ENCODE assay signal across 8 cellular contexts in genomic region chr17:7261377-7262191, GRCh38. TPM values are rescaled to one million over a fixed set of nuclear protein-coding genes. Genes with fewer than 3 reads are reported as not detected.
DNase-seq lines count a peak whose midpoint lies in the region; ATAC-seq, FAIRE-seq and TF ChIP-seq lines count a peak whose summit lies in the region.

No MANE protein-coding gene starts in this region.

- WGBS in K562 (ENCODE audit: insufficient coverage, low coverage, missing lambda C conversion rate) = 88% methylated on average over 16 of the region's 72 CpGs

- peaks cover 23% of the 10 kb centered on the region for H3K27me3 Mint-ChIP-seq in activated CD4-positive, alpha-beta T cell treated with anti-CD3 and anti-CD28 coated beads for 36 hours
- peaks cover 16% of the 10 kb centered on the region for H3K27me3 Mint-ChIP-seq in stimulated activated naive CD8-positive, alpha-beta T cell treated with anti-CD3 and anti-CD28 coated beads, Interleukin-15, Interleukin-2, amounts not matched to agents 100 ng/mL and 50 ng/mL, for 24 hours

- peak; percentile 42 for DNase-seq in activated CD4-positive, alpha-beta T cell treated with anti-CD3 and anti-CD28 coated beads for 36 hours
- DNase-seq in activated CD4-positive, alpha-beta T cell treated with anti-CD3 and anti-CD28 coated beads for 1 hour = no peak
- DNase-seq in K562 (ENCODE audit: extremely low read depth in 1 of 4, low spot score in 3 of 4) (peak in 1 of 4 experiments; percentile 21), kidney (no peak), OCI-M2 (lab: John Stamatoyannopoulos, UW; ENCODE audit: unreplicated experiment) (no peak)

- H3K4me1 Mint-ChIP-seq in activated CD4-positive, alpha-beta T cell treated with anti-CD3 and anti-CD28 coated beads for 36 hours = peaks cover 28% of the 10 kb centered on the region
- H3K4me1 Mint-ChIP-seq in stimulated activated naive CD8-positive, alpha-beta T cell treated with anti-CD3 and anti-CD28 coated beads, Interleukin-15, Interleukin-2, amounts not matched to agents 100 ng/mL and 50 ng/mL, for 24 hours (ENCODE audit: low read depth) = peaks cover 36% of the 10 kb centered on the region

- H3K36me3 Mint-ChIP-seq in activated CD4-positive, alpha-beta T cell treated with anti-CD3 and anti-CD28 coated beads for 36 hours (ENCODE audit: low read depth) = peaks cover 9% of the 10 kb centered on the region
- peaks cover 20% of the 10 kb centered on the region for H3K36me3 Mint-ChIP-seq in stimulated activated naive CD8-positive, alpha-beta T cell treated with anti-CD3 and anti-CD28 coated beads, Interleukin-15, Interleukin-2, amounts not matched to agents 100 ng/mL and 50 ng/mL, for 24 hours (ENCODE audit: low read depth)

- TF ChIP-seq POLR2A in K562 (conservative IDR thresholded peaks at IDR 0.05) = no peak

- peak overlapping the region; percentile 45 for H3K4me3 Mint-ChIP-seq in activated CD4-positive, alpha-beta T cell treated with anti-CD3 and anti-CD28 coated beads for 36 hours
- H3K4me3 Mint-ChIP-seq in stimulated activated naive CD8-positive, alpha-beta T cell treated with anti-CD3 and anti-CD28 coated beads, Interleukin-15, Interleukin-2, amounts not matched to agents 100 ng/mL and 50 ng/mL, for 24 hours = peak overlapping the region; percentile 65

- H3K4me1 ChIP-seq in K562 (replicated peaks in 1 of 2; ENCODE audit: control insufficient read depth in 2 of 2, insufficient read depth in 2 of 2, low read length in 2 of 2) (peaks cover 10 to 35% of the 10 kb centered on the region in 2 experiments; a peak in 4 of 5 replicates), kidney (ENCODE audit: control insufficient read depth in 1 of 2, insufficient read depth in 1 of 2, low read depth in 1 of 2, low read length in 2 of 2) (peaks cover 3 to 21% of the 10 kb centered on the region in 2 donors)

- H3K9me3 ChIP-seq in K562 (replicated peaks; ENCODE audit: control insufficient read depth, insufficient read depth, low read depth, low read length) (no peaks in the 10 kb centered on the region), kidney (ENCODE audit: control insufficient read depth in 1 of 2, low read length in 2 of 2) (no peaks in the 10 kb centered on the region)

- FAIRE-seq in K562 (lab: Jason Lieb, UNC) (no peak), kidney (lab: Jason Lieb, UNC) (no peak)

- no peaks in the 10 kb centered on the region for H3K79me2 ChIP-seq in K562 (ENCODE audit: control insufficient read depth, insufficient read depth, low read length)

- no peaks in the 10 kb centered on the region for H3K9me3 Mint-ChIP-seq in activated CD4-positive, alpha-beta T cell treated with anti-CD3 and anti-CD28 coated beads for 36 hours (ENCODE audit: low read depth)
- no peaks in the 10 kb centered on the region for H3K9me3 Mint-ChIP-seq in stimulated activated naive CD8-positive, alpha-beta T cell treated with anti-CD3 and anti-CD28 coated beads, Interleukin-15, Interleukin-2, amounts not matched to agents 100 ng/mL and 50 ng/mL, for 24 hours

- H3K4me3 ChIP-seq in K562 (no peak overlapping the region), kidney (ENCODE audit: low read length in 2 of 2) (peak overlapping the region; percentile 68 to 74)

- no peaks in the 10 kb centered on the region for H3K9me1 ChIP-seq in K562 (ENCODE audit: control insufficient read depth, insufficient read depth, low read length)

- POLR2A ChIA-PET in activated CD4-positive, alpha-beta T cell treated with anti-CD3 and anti-CD28 coated beads for 36 hours (lab: Charles Lee) = interaction anchor here (0.6 kb wide), 1 partner anchor 14 kb away, joined by 4 read pairs; no protein-coding TSS in a partner anchor
- POLR2A ChIA-PET in K562 (lab: Yijun Ruan, JAX) = no interaction called here

- in situ Hi-C loops in K562 (cut with MboI) = no loop called here

- BruUV-seq in K562 (replicated peaks; lab: Mats Ljungman, UMichigan) = no TSS peak

- ATAC-seq in activated CD4-positive, alpha-beta T cell treated with anti-CD3 and anti-CD28 coated beads for 36 hours = peak; percentile 40
- ATAC-seq in K562 (no peak), GM19452 (IDR thresholded peaks at IDR 0.05; ENCODE audit: unreplicated experiment) (no peak), HG03196 (IDR thresholded peaks at IDR 0.05; ENCODE audit: unreplicated experiment) (no peak)

- no peaks in the 10 kb centered on the region for H4K20me1 ChIP-seq in K562 (replicated peaks; ENCODE audit: control insufficient read depth, insufficient read depth, low read length)

- H3K4me2 ChIP-seq in K562 (ENCODE audit: insufficient read depth, low read length) = no peak overlapping the region

- H3K9ac ChIP-seq in K562 (ENCODE audit: insufficient read depth in 1 of 2, low read depth in 2 of 2, low read length in 2 of 2) (no peak overlapping the region), kidney (ENCODE audit: low read length in 2 of 2) (peak overlapping the region; percentile 8 to 96)

- peaks cover 36% of the 10 kb centered on the region; the same call in 2 of the 3 replicates for H3K36me3 ChIP-seq in K562 (ENCODE audit: control insufficient read depth, insufficient read depth, low read length)
- peaks cover 4 to 8% of the 10 kb centered on the region in 2 donors for H3K36me3 ChIP-seq in kidney (ENCODE audit: control insufficient read depth in 1 of 2, insufficient read depth in 2 of 2, low read length in 2 of 2)

- no peak overlapping the region for H2AFZ ChIP-seq in K562 (ENCODE audit: low read depth, low read length)

- H3K27ac ChIP-seq in K562 (ENCODE audit: extremely low read depth, low read depth, low read length) = no peak overlapping the region
- peak overlapping the region; percentile 89 for H3K27ac ChIP-seq in kidney (ENCODE audit: low read depth in 2 of 2, low read length in 2 of 2)

- no peak overlapping the region for H3K27ac Mint-ChIP-seq in activated CD4-positive, alpha-beta T cell treated with anti-CD3 and anti-CD28 coated beads for 36 hours
- H3K27ac Mint-ChIP-seq in stimulated activated naive CD8-positive, alpha-beta T cell treated with anti-CD3 and anti-CD28 coated beads, Interleukin-15, Interleukin-2, amounts not matched to agents 100 ng/mL and 50 ng/mL, for 24 hours = peak overlapping the region; percentile 71

- no peak for TF ChIP-seq EP300 in K562 (IDR thresholded peaks at IDR 0.05; ENCODE audit: low read length)

- intact Hi-C loops in activated CD4-positive, alpha-beta T cell treated with anti-CD3 and anti-CD28 coated beads for 36 hours (cut with DNase I, micrococcal nuclease) = loop anchor here in 1 of 2 experiments (5.0 kb wide), 1 partner anchor 36 kb away; no protein-coding TSS in a partner anchor
- intact Hi-C loops in K562 (cut with micrococcal nuclease) (no loop called here), kidney (cut with DNase I) (no loop called here)

- TF ChIP-seq CTCF in K562 (IDR thresholded peaks at IDR 0.05 in 2 of 3, conservative IDR thresholded peaks at IDR 0.05 in 1 of 3; ENCODE audit: insufficient read depth in 2 of 3, low read depth in 1 of 3, low read length in 3 of 3) (no peak), kidney (IDR thresholded peaks at IDR 0.05; ENCODE audit: borderline replicate concordance, extremely low read depth, insufficient read depth) (no peak)

- TF ChIP-seq RAD21 in K562 (CRISPR knock-in tag; conservative IDR thresholded peaks at IDR 0.05 in 1 of 2, IDR thresholded peaks at IDR 0.05 in 1 of 2) = no peak

- H3K27me3 ChIP-seq in K562 (ENCODE audit: control insufficient read depth in 2 of 2, insufficient read depth in 2 of 2, low read length in 2 of 2) = no peaks in the 10 kb centered on the region

- CTCF ChIA-PET in activated CD4-positive, alpha-beta T cell treated with anti-CD3 and anti-CD28 coated beads for 36 hours (lab: Charles Lee) = no interaction called here
- CTCF ChIA-PET in K562 (lab: Yijun Ruan, JAX; ENCODE audit: low intra/inter-chr PET ratio) = no interaction called here

RNA-seq across cellular contexts. Expression of gene CLDN7, which starts 0.7 kb away (rescaled TPM):
- under 1 TPM; 0.53 to 0.72 TPM for total RNA-seq in activated CD4-positive, alpha-beta T cell treated with anti-CD3 and anti-CD28 coated beads for 36 hours
- total RNA-seq in K562 (2011; cell fraction: chromatin; rRNA removed; ENCODE audit: low replicate concordance) = 19.6 and 42.6 TPM in 2 replicates
- 35.5 and 39.7 TPM in 2 replicates for total RNA-seq in K562 (2011; cell fraction: nucleolus; rRNA removed)
- 20.2 and 25.8 TPM in 2 replicates for total RNA-seq in K562 (2011; cell fraction: nucleoplasm; rRNA removed)
- total RNA-seq in K562 (2014; rRNA removed) (6.7 and 10.4 TPM in 2 replicates), K562 (2014; rRNA removed; fragmentation: Illumina TruSeq; extraction: Trizol) (2.4 and 3.2 TPM in 2 replicates), K562 (2015; rRNA removed; fragmentation: Illumina TruSeq; extraction: Trizol) (5.4 and 6.8 TPM in 2 replicates), K562 (2021) (9.1 and 13.7 TPM in 2 replicates), kidney (233 TPM)
- polyA plus RNA-seq in K562 (2011; rRNA removed) (9.9 and 14.2 TPM in 2 replicates), K562 (2014; fragmentation: Illumina TruSeq; extraction: Trizol) (7.6 and 11.1 TPM in 2 replicates), K562 (2014; fragmentation: Nextera tagmentation; extraction: Ambion mirVana) (1 to 10 TPM; 2.2 to 4.0 TPM), K562 (2014; rRNA removed) (14.5 and 15.6 TPM in 2 replicates), kidney (ENCODE audit: insufficient read depth, low read depth, low replicate concordance) (119 TPM)
- 15.6 and 18.1 TPM in 2 replicates for polyA plus RNA-seq in K562 (2011; cell fraction: cytosol; rRNA removed)
- 65.6 and 71.0 TPM in 2 replicates for polyA plus RNA-seq in K562 (2011; cell fraction: nucleus; rRNA removed)
- polyA plus RNA-seq in K562 (2012) = 10.1 and 20.8 TPM in 2 replicates
- polyA minus RNA-seq in K562 (2011; rRNA and poly(A)+ RNA removed) = 4.0 and 4.2 TPM in 2 replicates
- 1.8 and 3.0 TPM in 2 replicates for polyA minus RNA-seq in K562 (2011; cell fraction: cytosol; rRNA and poly(A)+ RNA removed)
- polyA minus RNA-seq in K562 (2011; cell fraction: nucleus; rRNA and poly(A)+ RNA removed) = 6.5 and 6.6 TPM in 2 replicates

RNA-seq across cellular contexts. Expression of gene ELP5, which starts 9.6 kb away (rescaled TPM):
- total RNA-seq in activated CD4-positive, alpha-beta T cell treated with anti-CD3 and anti-CD28 coated beads for 36 hours = 10 to 100 TPM; 58.1 to 62.3 TPM
- total RNA-seq in K562 (2011; cell fraction: chromatin; rRNA removed; ENCODE audit: low replicate concordance) = 28.4 and 69.3 TPM in 2 replicates
- 49.4 and 51.6 TPM in 2 replicates for total RNA-seq in K562 (2011; cell fraction: nucleolus; rRNA removed)
- total RNA-seq in K562 (2011; cell fraction: nucleoplasm; rRNA removed) = 43.8 and 45.5 TPM in 2 replicates
- total RNA-seq in K562 (2014; rRNA removed) (52.9 and 65.1 TPM in 2 replicates), K562 (2014; rRNA removed; fragmentation: Illumina TruSeq; extraction: Trizol) (25.5 and 25.7 TPM in 2 replicates), K562 (2015; rRNA removed; fragmentation: Illumina TruSeq; extraction: Trizol) (36.6 and 38.1 TPM in 2 replicates), K562 (2021) (61.1 and 61.4 TPM in 2 replicates), kidney (41.9 TPM)
- polyA plus RNA-seq in K562 (2011; rRNA removed) (41.1 and 45.5 TPM in 2 replicates), K562 (2014; fragmentation: Illumina TruSeq; extraction: Trizol) (67.2 and 72.9 TPM in 2 replicates), K562 (2014; fragmentation: Nextera tagmentation; extraction: Ambion mirVana) (10 to 100 TPM; 48.8 to 77.9 TPM), K562 (2014; rRNA removed) (72.9 and 90.0 TPM in 2 replicates), kidney (ENCODE audit: insufficient read depth, low read depth, low replicate concordance) (110 TPM)
- polyA plus RNA-seq in K562 (2011; cell fraction: cytosol; rRNA removed) = 72.7 and 84.6 TPM in 2 replicates
- polyA plus RNA-seq in K562 (2011; cell fraction: nucleus; rRNA removed) = 74.5 and 78.4 TPM in 2 replicates
- polyA plus RNA-seq in K562 (2012) = 54.2 and 70.9 TPM in 2 replicates
- 21.2 and 32.3 TPM in 2 replicates for polyA minus RNA-seq in K562 (2011; rRNA and poly(A)+ RNA removed)
- polyA minus RNA-seq in K562 (2011; cell fraction: cytosol; rRNA and poly(A)+ RNA removed) = 21.1 and 28.9 TPM in 2 replicates
- polyA minus RNA-seq in K562 (2011; cell fraction: nucleus; rRNA and poly(A)+ RNA removed) = 13.3 and 18.7 TPM in 2 replicates

RNA-seq across cellular contexts. Expression of gene CTDNEP1, which starts 10.1 kb away (rescaled TPM):
- 100 to 1,000 TPM; 158 to 203 TPM for total RNA-seq in activated CD4-positive, alpha-beta T cell treated with anti-CD3 and anti-CD28 coated beads for 36 hours
- 89.9 and 155 TPM in 2 replicates for total RNA-seq in K562 (2011; cell fraction: chromatin; rRNA removed; ENCODE audit: low replicate concordance)
- total RNA-seq in K562 (2011; cell fraction: nucleolus; rRNA removed) = 115 and 117 TPM in 2 replicates
- 129 and 140 TPM in 2 replicates for total RNA-seq in K562 (2011; cell fraction: nucleoplasm; rRNA removed)
- total RNA-seq in K562 (2014; rRNA removed) (28.5 and 34.9 TPM in 2 replicates), K562 (2014; rRNA removed; fragmentation: Illumina TruSeq; extraction: Trizol) (16.6 and 17.8 TPM in 2 replicates), K562 (2015; rRNA removed; fragmentation: Illumina TruSeq; extraction: Trizol) (22.4 and 23.0 TPM in 2 replicates), K562 (2021) (98.9 and 102 TPM in 2 replicates), kidney (113 TPM)
- polyA plus RNA-seq in K562 (2011; rRNA removed) (61.4 and 81.4 TPM in 2 replicates), K562 (2014; fragmentation: Illumina TruSeq; extraction: Trizol) (146 and 150 TPM in 2 replicates), K562 (2014; fragmentation: Nextera tagmentation; extraction: Ambion mirVana) (10 to 100 TPM; 10.7 to 13.0 TPM), K562 (2014; rRNA removed) (64.6 and 74.6 TPM in 2 replicates), kidney (ENCODE audit: insufficient read depth, low read depth, low replicate concordance) (124 TPM)
- 88.4 and 90.5 TPM in 2 replicates for polyA plus RNA-seq in K562 (2011; cell fraction: cytosol; rRNA removed)
- polyA plus RNA-seq in K562 (2011; cell fraction: nucleus; rRNA removed) = 93.5 and 104 TPM in 2 replicates
- polyA plus RNA-seq in K562 (2012) = 107 and 141 TPM in 2 replicates
- polyA minus RNA-seq in K562 (2011; rRNA and poly(A)+ RNA removed) = 48.9 and 53.2 TPM in 2 replicates
- polyA minus RNA-seq in K562 (2011; cell fraction: cytosol; rRNA and poly(A)+ RNA removed) = 64.0 and 77.7 TPM in 2 replicates
- 18.8 and 38.0 TPM in 2 replicates for polyA minus RNA-seq in K562 (2011; cell fraction: nucleus; rRNA and poly(A)+ RNA removed)

RNA-seq across cellular contexts. Expression of gene GABARAP, which starts 19.3 kb away (rescaled TPM):
- total RNA-seq in activated CD4-positive, alpha-beta T cell treated with anti-CD3 and anti-CD28 coated beads for 36 hours = 100 to 1,000 TPM; 123 to 162 TPM
- 24.6 and 29.6 TPM in 2 replicates for total RNA-seq in K562 (2011; cell fraction: chromatin; rRNA removed; ENCODE audit: low replicate concordance)
- total RNA-seq in K562 (2011; cell fraction: nucleolus; rRNA removed) = 22.9 and 27.7 TPM in 2 replicates
- total RNA-seq in K562 (2011; cell fraction: nucleoplasm; rRNA removed) = 36.2 and 50.7 TPM in 2 replicates
- total RNA-seq in K562 (2014; rRNA removed) = 47.5 and 75.8 TPM in 2 replicates
- total RNA-seq in K562 (2014; rRNA removed; fragmentation: Illumina TruSeq; extraction: Trizol) = 104 and 117 TPM in 2 replicates
- total RNA-seq in K562 (2015; rRNA removed; fragmentation: Illumina TruSeq; extraction: Trizol) = 114 TPM in 2 replicates
- 152 and 155 TPM in 2 replicates for total RNA-seq in K562 (2021)
- 152 and 170 TPM in 2 replicates for polyA plus RNA-seq in K562 (2011; rRNA removed)
- polyA plus RNA-seq in K562 (2011; cell fraction: cytosol; rRNA removed) = 165 and 263 TPM in 2 replicates
- 57.4 and 88.4 TPM in 2 replicates for polyA plus RNA-seq in K562 (2011; cell fraction: nucleus; rRNA removed)
- 192 and 504 TPM in 2 replicates for polyA plus RNA-seq in K562 (2012)
- 309 and 373 TPM in 2 replicates for polyA plus RNA-seq in K562 (2014; fragmentation: Illumina TruSeq; extraction: Trizol)
- polyA plus RNA-seq in K562 (2014; fragmentation: Nextera tagmentation; extraction: Ambion mirVana) = 100 to 1,000 TPM; 246 to 279 TPM
- polyA plus RNA-seq in K562 (2014; rRNA removed) = 130 and 135 TPM in 2 replicates
- polyA minus RNA-seq in K562 (2011; rRNA and poly(A)+ RNA removed) = 102 and 103 TPM in 2 replicates
- 54.3 and 65.2 TPM in 2 replicates for polyA minus RNA-seq in K562 (2011; cell fraction: cytosol; rRNA and poly(A)+ RNA removed)
- polyA minus RNA-seq in K562 (2011; cell fraction: nucleus; rRNA and poly(A)+ RNA removed) = 10.8 and 28.3 TPM in 2 replicates
- 477 TPM for total RNA-seq in kidney
- 1,483 TPM for polyA plus RNA-seq in kidney (ENCODE audit: insufficient read depth, low read depth, low replicate concordance)

RNA-seq across cellular contexts. Expression of gene SLC2A4, which starts 19.9 kb away (rescaled TPM):
- under 1 TPM; 0.16 to 0.25 TPM for total RNA-seq in activated CD4-positive, alpha-beta T cell treated with anti-CD3 and anti-CD28 coated beads for 36 hours
- 3.8 and 10.8 TPM in 2 replicates for total RNA-seq in K562 (2011; cell fraction: chromatin; rRNA removed; ENCODE audit: low replicate concordance)
- total RNA-seq in K562 (2011; cell fraction: nucleolus; rRNA removed) = 9.5 and 9.9 TPM in 2 replicates
- total RNA-seq in K562 (2011; cell fraction: nucleoplasm; rRNA removed) = 6.2 and 7.4 TPM in 2 replicates
- total RNA-seq in K562 (2014; rRNA removed) (1.8 and 2.5 TPM in 2 replicates), K562 (2014; rRNA removed; fragmentation: Illumina TruSeq; extraction: Trizol) (0.80 and 0.89 TPM in 2 replicates), K562 (2015; rRNA removed; fragmentation: Illumina TruSeq; extraction: Trizol) (0.57 and 0.83 TPM in 2 replicates), K562 (2021) (3.4 and 3.5 TPM in 2 replicates), kidney (4.2 TPM)
- polyA plus RNA-seq in K562 (2011; rRNA removed) (0.74 and 1.6 TPM in 2 replicates), K562 (2014; fragmentation: Illumina TruSeq; extraction: Trizol) (1.8 and 1.9 TPM in 2 replicates), K562 (2014; fragmentation: Nextera tagmentation; extraction: Ambion mirVana) (1 to 10 TPM; 1.0 to 1.6 TPM), K562 (2014; rRNA removed) (1.5 and 2.6 TPM in 2 replicates), kidney (ENCODE audit: insufficient read depth, low read depth, low replicate concordance) (2.8 TPM)
- 1.6 and 2.5 TPM in 2 replicates for polyA plus RNA-seq in K562 (2011; cell fraction: cytosol; rRNA removed)
- polyA plus RNA-seq in K562 (2011; cell fraction: nucleus; rRNA removed) = 7.2 and 7.5 TPM in 2 replicates
- 0.54 and 0.90 TPM in 2 replicates for polyA plus RNA-seq in K562 (2012)
- polyA minus RNA-seq in K562 (2011; rRNA and poly(A)+ RNA removed) = 0.88 and 0.99 TPM in 2 replicates
- 1.0 and 1.5 TPM in 2 replicates for polyA minus RNA-seq in K562 (2011; cell fraction: cytosol; rRNA and poly(A)+ RNA removed)
- polyA minus RNA-seq in K562 (2011; cell fraction: nucleus; rRNA and poly(A)+ RNA removed) = 2.8 and 3.2 TPM in 2 replicates

Comparison
In these comparisons a context has a peak if more than half of its experiments do, and no peak if none do; other contexts are left out.
1. H3K9ac ChIP-seq: peak in kidney (2 of 2); none in K562 (0 of 2).